In the genomic region with DNA sequence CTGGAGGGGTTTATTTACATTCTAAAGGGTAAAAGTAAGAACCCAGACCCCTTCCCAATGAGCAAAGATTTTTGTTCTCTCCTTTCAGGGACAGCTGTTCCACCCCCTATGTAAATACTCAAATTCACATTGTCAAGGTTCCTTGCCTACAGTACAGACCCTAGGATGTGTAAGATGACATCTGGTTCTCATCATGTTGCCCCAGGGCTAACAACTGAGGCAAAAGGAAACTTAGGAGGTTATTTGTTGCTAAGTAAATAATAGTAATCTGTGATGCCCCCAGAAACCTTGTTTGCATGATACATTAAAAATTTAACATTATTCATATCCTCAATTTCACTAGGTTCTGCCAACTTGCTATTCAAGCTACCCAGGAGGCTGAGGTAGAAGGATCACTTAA, we compare ENCODE assay signal across 16 cellular contexts.
"Had no signal": no experiment of that assay in that cellular context is flagged by ENCODE, and none has a peak within 500 bp of the region (broad histone marks: within the 10 kb centered on the region; RNA-seq: fewer than 3 reads in every experiment).

No MANE protein-coding gene starts in this region.

- H3K27ac Mint-ChIP-seq: activated naive CD4-positive, alpha-beta T cell treated with anti-CD3 and anti-CD28 coated beads, Interleukin-2, amount 50 U/mL, for 72 hours; effector memory CD8-positive, alpha-beta T cell; naive B cell; stimulated activated memory B cell treated with anti-CD40 and anti-IgM and Interleukin-4, amounts not matched to agents 10 μg/mL and 1 μg/mL and 100 μg/mL, for 72 hours had no signal

- H3K36me3 ChIP-seq: left lung, pancreas, right lobe of liver, spleen, WERI-Rb-1 had no signal

- DNase-seq: activated CD4-positive, alpha-beta T cell treated with anti-CD3 and anti-CD28 coated beads for 1 hour; activated gamma-delta T cell treated with Interleukin-2 at 50 U/mL for 16 hours; amniotic stem cell; effector memory CD8-positive, alpha-beta T cell; hippocampal formation; left lung; naive B cell; pancreas; right lobe of liver; spleen; stimulated activated CD4-positive, alpha-beta T cell treated with anti-CD3 and anti-CD28 coated beads, Interleukin-4, amount 100 ng/mL, for 4 hours; testis; WERI-Rb-1 had no signal

- H3K27me3 ChIP-seq: left lung, pancreas, right lobe of liver, spleen, testis had no signal

- H3K9me3 Mint-ChIP-seq: activated naive CD4-positive, alpha-beta T cell treated with anti-CD3 and anti-CD28 coated beads, Interleukin-2, amount 50 U/mL, for 72 hours; effector memory CD8-positive, alpha-beta T cell; naive B cell; stimulated activated memory B cell treated with anti-CD40 and anti-IgM and Interleukin-4, amounts not matched to agents 10 μg/mL and 1 μg/mL and 100 μg/mL, for 72 hours had no signal

- H3K4me1 Mint-ChIP-seq: stimulated activated memory B cell treated with anti-CD40 and anti-IgM and Interleukin-4, amounts not matched to agents 10 μg/mL and 1 μg/mL and 100 μg/mL, for 72 hours had no signal

- H3K27ac ChIP-seq: left lung, pancreas, right lobe of liver, spleen, testis, WERI-Rb-1 had no signal

- H3K4me3 Mint-ChIP-seq: effector memory CD8-positive, alpha-beta T cell; naive B cell; stimulated activated memory B cell treated with anti-CD40 and anti-IgM and Interleukin-4, amounts not matched to agents 10 μg/mL and 1 μg/mL and 100 μg/mL, for 72 hours had no signal

- H3K4me3 ChIP-seq: left lung, pancreas, right lobe of liver, spleen, testis had no signal

- FAIRE-seq: keratinocyte, pancreas had no signal

- H3K9me3 ChIP-seq: left lung, pancreas, right lobe of liver, spleen, testis had no signal

- H3K36me3 Mint-ChIP-seq: activated naive CD4-positive, alpha-beta T cell treated with anti-CD3 and anti-CD28 coated beads, Interleukin-2, amount 50 U/mL, for 72 hours; naive B cell; stimulated activated memory B cell treated with anti-CD40 and anti-IgM and Interleukin-4, amounts not matched to agents 10 μg/mL and 1 μg/mL and 100 μg/mL, for 72 hours had no signal

- H3K27me3 Mint-ChIP-seq: naive B cell; stimulated activated memory B cell treated with anti-CD40 and anti-IgM and Interleukin-4, amounts not matched to agents 10 μg/mL and 1 μg/mL and 100 μg/mL, for 72 hours had no signal

- H3K4me1 ChIP-seq: left lung, pancreas, right lobe of liver, spleen, testis had no signal

- ATAC-seq: activated naive CD4-positive, alpha-beta T cell treated with anti-CD3 and anti-CD28 coated beads, Interleukin-2, amount 50 U/mL, for 72 hours; effector memory CD8-positive, alpha-beta T cell; left lung; pancreas; right lobe of liver; stimulated activated memory B cell treated with anti-CD40 and anti-IgM and Interleukin-4, amounts not matched to agents 10 μg/mL and 1 μg/mL and 100 μg/mL, for 72 hours had no signal
